ENCODE assay signal across 8 cellular contexts in the genomic region with DNA sequence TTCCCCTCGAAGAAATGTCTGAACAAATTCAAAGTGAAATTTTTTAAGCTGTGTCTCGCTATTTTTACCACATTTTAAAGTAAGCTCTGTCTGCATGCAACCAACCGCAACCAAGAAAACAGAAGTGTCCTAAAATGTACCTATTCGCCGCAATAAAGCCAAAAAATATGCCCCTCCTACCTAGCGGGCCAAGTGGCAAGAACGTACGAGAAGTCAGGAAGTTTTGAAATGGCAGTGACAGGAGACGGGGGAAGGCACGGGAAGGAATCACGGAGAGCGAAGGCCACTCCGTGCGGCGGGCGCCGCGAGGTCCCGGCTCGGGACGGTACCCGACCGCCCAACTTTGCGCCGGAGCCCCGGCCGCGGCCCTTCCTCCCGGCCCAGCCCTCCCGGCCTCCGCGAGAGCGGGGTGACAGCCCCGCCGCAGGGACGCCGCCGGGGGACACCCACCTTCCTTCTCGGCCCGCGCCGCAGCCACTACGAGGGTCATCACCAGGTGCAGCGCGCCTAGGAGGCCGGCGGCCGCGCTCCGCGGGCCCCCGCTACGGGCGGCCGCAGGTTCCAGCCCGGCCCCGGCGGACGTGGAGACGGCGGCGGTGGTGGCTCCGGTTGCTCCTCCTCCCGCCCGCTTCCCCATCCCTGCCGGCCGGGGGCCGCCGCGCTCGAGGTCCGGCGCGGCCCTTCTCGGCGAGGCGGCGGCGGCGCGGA. TPM values are rescaled to one million over a fixed set of nuclear protein-coding genes. Genes with fewer than 3 reads are reported as not detected.
DNase-seq lines count a peak whose midpoint lies in the region; ATAC-seq and TF ChIP-seq lines count a peak whose summit lies in the region.

No MANE protein-coding gene starts in this region.

- no peaks in the 10 kb centered on the region for H3K36me3 ChIP-seq in NT2/D1 (ENCODE audit: insufficient read depth, insufficient read length, low read length)
- no peaks in the 10 kb centered on the region for H3K36me3 ChIP-seq in neural progenitor cell

- peak overlapping the region; percentile 86 for H3K4me2 ChIP-seq in neural progenitor cell

- H3K4me3 ChIP-seq in NT2/D1 (ENCODE audit: insufficient read length, low read depth), result peak overlapping the region; percentile 84
- peak overlapping the region; percentile 61 for H3K4me3 ChIP-seq in neural progenitor cell

- peaks cover 2% of the 10 kb centered on the region for H3K27me3 Mint-ChIP-seq in neural progenitor cell (ENCODE audit: insufficient read depth, low read depth)

- peak overlapping the region; percentile 96 for H3K4me3 Mint-ChIP-seq in neural progenitor cell

- DNase-seq in AG08396 (ENCODE audit: low spot score), result peak; percentile 79
- peak; percentile 22 for DNase-seq in NT2/D1 (ENCODE audit: low read depth, low spot score)
- peak; percentile 52 for DNase-seq in activated T-cell treated with anti-CD3 and anti-CD28 coated beads for 48 hours (ENCODE audit: low read depth)
- peak; percentile 26 for DNase-seq in fibroblast of gingiva (ENCODE audit: low read depth)
- DNase-seq in neural progenitor cell (ENCODE audit: low spot score), result peak; percentile 83
- peak in 31 of 49 donors; percentile 9 to 75 (median 54) for DNase-seq in substantia nigra (lab: John Stamatoyannopoulos, UW)

- no peaks in the 10 kb centered on the region for H3K4me1 ChIP-seq in NT2/D1 (ENCODE audit: insufficient read depth, insufficient read length)
- H3K4me1 ChIP-seq in neural progenitor cell, result peaks cover 13% of the 10 kb centered on the region

- peak overlapping the region; percentile 93 for H3K9ac ChIP-seq in NT2/D1 (ENCODE audit: insufficient read length, low read depth)
- peak overlapping the region; percentile 66 for H3K9ac ChIP-seq in neural progenitor cell

- peaks cover 2% of the 10 kb centered on the region for H3K36me3 Mint-ChIP-seq in neural progenitor cell

- no peaks in the 10 kb centered on the region for H3K9me3 Mint-ChIP-seq in neural progenitor cell

- peaks cover 32% of the 10 kb centered on the region for H3K4me1 Mint-ChIP-seq in neural progenitor cell

- peaks cover 51% of the 10 kb centered on the region for H3K79me2 ChIP-seq in neural progenitor cell (ENCODE audit: low read depth)

- H3K27ac ChIP-seq in neural progenitor cell, result peak overlapping the region; percentile 91
- peak overlapping the region; percentile 96 for H3K27ac ChIP-seq in substantia nigra (ENCODE audit: low read depth, low read length, poor library complexity, severe bottlenecking)

- TF ChIP-seq CTCF in neural progenitor cell (IDR thresholded peaks at IDR 0.05), result no peak

- H2AFZ ChIP-seq in neural progenitor cell (replicated peaks), result peak overlapping the region; percentile 96

- H4K20me1 ChIP-seq in neural progenitor cell (ENCODE audit: low read depth), result peaks cover 26% of the 10 kb centered on the region

- H3K27me3 ChIP-seq in NT2/D1 (ENCODE audit: insufficient read depth, insufficient read length) (no peaks in the 10 kb centered on the region), neural progenitor cell (no peaks in the 10 kb centered on the region)

- peak overlapping the region; percentile 97 for H3K27ac Mint-ChIP-seq in neural progenitor cell

- H3K9me3 ChIP-seq in NT2/D1 (ENCODE audit: insufficient read depth, low read length), result no peaks in the 10 kb centered on the region
- no peaks in the 10 kb centered on the region for H3K9me3 ChIP-seq in neural progenitor cell (ENCODE audit: low read depth)

- ATAC-seq in GM18870 (IDR thresholded peaks at IDR 0.05; ENCODE audit: unreplicated experiment) (peak; percentile 22), HG03095 (IDR thresholded peaks at IDR 0.05; ENCODE audit: unreplicated experiment) (peak; percentile 33)

- H3F3A ChIP-seq in neural progenitor cell (ENCODE audit: low read depth), result peaks cover 7% of the 10 kb centered on the region

RNA-seq across cellular contexts. Expression of gene TMEM131, which starts 0.6 kb away (rescaled TPM):
- total RNA-seq in neural progenitor cell (ENCODE audit: low replicate concordance), result 25.4 and 59.4 TPM in 2 replicates

Comparison
In these comparisons a context has a peak if more than half of its experiments do, and no peak if none do; other contexts are left out.
1. Peak in every context shown above with its lines: DNase-seq, ATAC-seq, H3K4me3 ChIP-seq and H3K27ac ChIP-seq.
2. DNase-seq: peak in every context shown above with its lines; median percentile 83 in neural progenitor cell; 79 in AG08396; 54 in substantia nigra; 52 in activated T-cell treated with anti-CD3 and anti-CD28 coated beads for 48 hours; 26 in fibroblast of gingiva; 22 in NT2/D1.